1 cellular context compared by ENCODE assay signal in the genomic region with DNA sequence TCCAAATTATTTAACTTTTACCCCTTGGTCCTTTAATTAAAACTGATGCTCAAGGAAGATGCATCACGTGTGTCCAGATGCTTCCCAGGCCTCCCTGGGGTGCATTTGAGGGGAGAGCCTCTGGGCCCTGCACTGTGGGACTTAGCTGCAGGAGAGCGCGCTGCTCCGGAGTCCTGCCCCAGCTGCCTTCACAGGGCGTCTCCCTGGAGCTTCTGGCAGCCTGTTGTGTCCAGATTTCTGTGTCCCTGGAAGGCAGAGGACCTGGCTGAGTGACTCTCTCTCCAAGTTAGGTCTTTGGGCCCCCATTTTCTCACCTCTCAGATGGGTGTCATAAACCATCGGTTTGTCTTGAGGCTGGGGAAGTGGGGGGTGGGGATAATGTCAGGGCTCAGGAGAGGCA.
TF ChIP-seq lines count a peak whose summit lies in the region.

No MANE protein-coding gene starts in this region.

TF ChIP-seq in HepG2, 621 proteins besides CTCF, POLR2A, EP300 and RAD21:
- TF ChIP-seq, protein P1, sequence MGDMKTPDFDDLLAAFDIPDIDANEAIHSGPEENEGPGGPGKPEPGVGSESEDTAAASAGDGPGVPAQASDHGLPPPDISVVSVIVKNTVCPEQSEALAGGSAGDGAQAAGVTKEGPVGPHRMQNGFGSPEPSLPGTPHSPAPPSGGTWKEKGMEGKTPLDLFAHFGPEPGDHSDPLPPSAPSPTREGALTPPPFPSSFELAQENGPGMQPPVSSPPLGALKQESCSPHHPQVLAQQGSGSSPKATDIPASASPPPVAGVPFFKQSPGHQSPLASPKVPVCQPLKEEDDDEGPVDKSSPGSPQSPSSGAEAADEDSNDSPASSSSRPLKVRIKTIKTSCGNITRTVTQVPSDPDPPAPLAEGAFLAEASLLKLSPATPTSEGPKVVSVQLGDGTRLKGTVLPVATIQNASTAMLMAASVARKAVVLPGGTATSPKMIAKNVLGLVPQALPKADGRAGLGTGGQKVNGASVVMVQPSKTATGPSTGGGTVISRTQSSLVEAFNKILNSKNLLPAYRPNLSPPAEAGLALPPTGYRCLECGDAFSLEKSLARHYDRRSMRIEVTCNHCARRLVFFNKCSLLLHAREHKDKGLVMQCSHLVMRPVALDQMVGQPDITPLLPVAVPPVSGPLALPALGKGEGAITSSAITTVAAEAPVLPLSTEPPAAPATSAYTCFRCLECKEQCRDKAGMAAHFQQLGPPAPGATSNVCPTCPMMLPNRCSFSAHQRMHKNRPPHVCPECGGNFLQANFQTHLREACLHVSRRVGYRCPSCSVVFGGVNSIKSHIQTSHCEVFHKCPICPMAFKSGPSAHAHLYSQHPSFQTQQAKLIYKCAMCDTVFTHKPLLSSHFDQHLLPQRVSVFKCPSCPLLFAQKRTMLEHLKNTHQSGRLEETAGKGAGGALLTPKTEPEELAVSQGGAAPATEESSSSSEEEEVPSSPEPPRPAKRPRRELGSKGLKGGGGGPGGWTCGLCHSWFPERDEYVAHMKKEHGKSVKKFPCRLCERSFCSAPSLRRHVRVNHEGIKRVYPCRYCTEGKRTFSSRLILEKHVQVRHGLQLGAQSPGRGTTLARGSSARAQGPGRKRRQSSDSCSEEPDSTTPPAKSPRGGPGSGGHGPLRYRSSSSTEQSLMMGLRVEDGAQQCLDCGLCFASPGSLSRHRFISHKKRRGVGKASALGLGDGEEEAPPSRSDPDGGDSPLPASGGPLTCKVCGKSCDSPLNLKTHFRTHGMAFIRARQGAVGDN (CRISPR knock-in tag; IDR thresholded peaks at IDR 0.05) = no peak
- no peak for TF ChIP-seq TBX3 (IDR thresholded peaks at IDR 0.05; ENCODE audit: borderline replicate concordance)
- no peak for TF ChIP-seq ZNF296 (CRISPR knock-in tag; conservative IDR thresholded peaks at IDR 0.05)
- no peak for TF ChIP-seq SALL2 (CRISPR knock-in tag; IDR thresholded peaks at IDR 0.05)
- no peak for TF ChIP-seq PLSCR1 (CRISPR knock-in tag; IDR thresholded peaks at IDR 0.05; ENCODE audit: borderline replicate concordance)
- no peak for TF ChIP-seq ZNF644 (CRISPR knock-in tag; IDR thresholded peaks at IDR 0.05; ENCODE audit: low read depth)
- no peak for TF ChIP-seq ATM (IDR thresholded peaks at IDR 0.05; ENCODE audit: borderline replicate concordance)
- no peak for TF ChIP-seq RBFOX2 (IDR thresholded peaks at IDR 0.05; ENCODE audit: low read depth, low read length)
- no peak for TF ChIP-seq TCF12 (IDR thresholded peaks at IDR 0.05)
- no peak for TF ChIP-seq TCF12 (CRISPR knock-in tag; IDR thresholded peaks at IDR 0.05)
- no peak for TF ChIP-seq DPF2 (CRISPR knock-in tag; IDR thresholded peaks at IDR 0.05; ENCODE audit: borderline replicate concordance, low read depth)
- TF ChIP-seq ZSCAN30 (CRISPR knock-in tag; IDR thresholded peaks at IDR 0.05) = no peak
- TF ChIP-seq, protein P2, sequence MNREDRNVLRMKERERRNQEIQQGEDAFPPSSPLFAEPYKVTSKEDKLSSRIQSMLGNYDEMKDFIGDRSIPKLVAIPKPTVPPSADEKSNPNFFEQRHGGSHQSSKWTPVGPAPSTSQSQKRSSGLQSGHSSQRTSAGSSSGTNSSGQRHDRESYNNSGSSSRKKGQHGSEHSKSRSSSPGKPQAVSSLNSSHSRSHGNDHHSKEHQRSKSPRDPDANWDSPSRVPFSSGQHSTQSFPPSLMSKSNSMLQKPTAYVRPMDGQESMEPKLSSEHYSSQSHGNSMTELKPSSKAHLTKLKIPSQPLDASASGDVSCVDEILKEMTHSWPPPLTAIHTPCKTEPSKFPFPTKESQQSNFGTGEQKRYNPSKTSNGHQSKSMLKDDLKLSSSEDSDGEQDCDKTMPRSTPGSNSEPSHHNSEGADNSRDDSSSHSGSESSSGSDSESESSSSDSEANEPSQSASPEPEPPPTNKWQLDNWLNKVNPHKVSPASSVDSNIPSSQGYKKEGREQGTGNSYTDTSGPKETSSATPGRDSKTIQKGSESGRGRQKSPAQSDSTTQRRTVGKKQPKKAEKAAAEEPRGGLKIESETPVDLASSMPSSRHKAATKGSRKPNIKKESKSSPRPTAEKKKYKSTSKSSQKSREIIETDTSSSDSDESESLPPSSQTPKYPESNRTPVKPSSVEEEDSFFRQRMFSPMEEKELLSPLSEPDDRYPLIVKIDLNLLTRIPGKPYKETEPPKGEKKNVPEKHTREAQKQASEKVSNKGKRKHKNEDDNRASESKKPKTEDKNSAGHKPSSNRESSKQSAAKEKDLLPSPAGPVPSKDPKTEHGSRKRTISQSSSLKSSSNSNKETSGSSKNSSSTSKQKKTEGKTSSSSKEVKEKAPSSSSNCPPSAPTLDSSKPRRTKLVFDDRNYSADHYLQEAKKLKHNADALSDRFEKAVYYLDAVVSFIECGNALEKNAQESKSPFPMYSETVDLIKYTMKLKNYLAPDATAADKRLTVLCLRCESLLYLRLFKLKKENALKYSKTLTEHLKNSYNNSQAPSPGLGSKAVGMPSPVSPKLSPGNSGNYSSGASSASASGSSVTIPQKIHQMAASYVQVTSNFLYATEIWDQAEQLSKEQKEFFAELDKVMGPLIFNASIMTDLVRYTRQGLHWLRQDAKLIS (CRISPR knock-in tag; IDR thresholded peaks at IDR 0.05) = no peak
